In genomic region chr5:92500752-92501151, GRCh38 we compare ENCODE assay signal across 23 cellular contexts.
"Had no signal": no experiment of that assay in that cellular context is flagged by ENCODE, and none has a peak within 500 bp of the region (broad histone marks: within the 10 kb centered on the region; RNA-seq: fewer than 3 reads in every experiment).

No MANE protein-coding gene starts in this region.

- H3K27ac ChIP-seq: ascending aorta, PC-9, SJCRH30, SK-N-MC had no signal

- H3K9me3 Mint-ChIP-seq: activated CD4-positive, alpha-beta T cell treated with anti-CD3 and anti-CD28 coated beads, Interleukin-2, amount 10 ng/mL, durations not matched to agents 24 days and 14 days; activated naive CD8-positive, alpha-beta T cell treated with anti-CD3 and anti-CD28 coated beads for 36 hours had no signal

- H3K36me3 Mint-ChIP-seq: activated naive CD8-positive, alpha-beta T cell treated with anti-CD3 and anti-CD28 coated beads for 36 hours had no signal

- H2AFZ ChIP-seq: PC-9 had no signal

- H3K27me3 ChIP-seq: ascending aorta, SJCRH30 had no signal

- H3K4me2 ChIP-seq: PC-9 had no signal

- H3K4me3 Mint-ChIP-seq: activated CD4-positive, alpha-beta T cell treated with anti-CD3 and anti-CD28 coated beads, Interleukin-2, amount 10 ng/mL, durations not matched to agents 24 days and 14 days; activated CD8-positive, alpha-beta T cell treated with anti-CD3 and anti-CD28 coated beads for 36 hours; activated naive CD8-positive, alpha-beta T cell treated with anti-CD3 and anti-CD28 coated beads for 36 hours; activated T-cell treated with anti-CD3 and anti-CD28 coated beads, Interleukin-2, amount 50 U/mL, for 72 hours; activated T-helper 17 cell treated with anti-CD3 and anti-CD28 coated beads, Interleukin-2, amount 50 U/mL, for 72 hours had no signal

- H3K36me3 ChIP-seq: ascending aorta, SJCRH30 had no signal

- H3K27me3 Mint-ChIP-seq: activated CD4-positive, alpha-beta T cell treated with anti-CD3 and anti-CD28 coated beads, Interleukin-2, amount 10 ng/mL, durations not matched to agents 24 days and 14 days; activated CD8-positive, alpha-beta T cell treated with anti-CD3 and anti-CD28 coated beads for 36 hours; activated naive CD8-positive, alpha-beta T cell treated with anti-CD3 and anti-CD28 coated beads for 36 hours; activated T-helper 17 cell treated with anti-CD3 and anti-CD28 coated beads, Interleukin-2, amount 50 U/mL, for 72 hours had no signal

- H3K27ac Mint-ChIP-seq: activated CD4-positive, alpha-beta T cell treated with anti-CD3 and anti-CD28 coated beads, Interleukin-2, amount 10 ng/mL, durations not matched to agents 24 days and 14 days; activated CD8-positive, alpha-beta T cell treated with anti-CD3 and anti-CD28 coated beads for 36 hours; activated naive CD8-positive, alpha-beta T cell treated with anti-CD3 and anti-CD28 coated beads for 36 hours; activated T-cell treated with anti-CD3 and anti-CD28 coated beads, Interleukin-2, amount 50 U/mL, for 72 hours; activated T-helper 17 cell treated with anti-CD3 and anti-CD28 coated beads, Interleukin-2, amount 50 U/mL, for 72 hours had no signal

- DNase-seq: activated CD4-positive, alpha-beta T cell treated with anti-CD3 and anti-CD28 coated beads, Interleukin-2, amount 10 ng/mL, durations not matched to agents 24 days and 14 days; activated CD4-positive, alpha-beta T cell treated with anti-CD3 and anti-CD28 coated beads, Interleukin-2, amount 50 U/mL, for 4 hours; activated CD8-positive, alpha-beta T cell treated with anti-CD3 and anti-CD28 coated beads for 36 hours; activated effector memory CD4-positive, alpha-beta T cell treated with anti-CD3 and anti-CD28 coated beads, Interleukin-2, amount 50 U/mL, for 16 hours; activated naive CD4-positive, alpha-beta T cell; activated naive CD4-positive, alpha-beta T cell treated with anti-CD3 and anti-CD28 coated beads, Interleukin-2, amount 50 U/mL, for 16 hours; activated naive CD8-positive, alpha-beta T cell treated with anti-CD3 and anti-CD28 coated beads for 36 hours; activated T-cell treated with anti-CD3 and anti-CD28 coated beads, Interleukin-2, amount 50 U/mL, for 1 hour; activated T-cell treated with anti-CD3 and anti-CD28 coated beads, Interleukin-2, amount 50 U/mL, for 72 hours; amniotic stem cell; NCI-H1105; NCI-H1417 treated with DMSO at 0.1 percent for 48 hours; NCI-H187 treated with DMSO at 0.1 percent for 48 hours; NCI-H2081 treated with DMSO at 0.1 percent for 48 hours; NCI-H345; NCI-H524 treated with DMSO at 0.1 percent for 48 hours; NK-92 treated with Interleukin-12 subunit alpha and Interleukin-12 subunit beta, amount 100 ng/mL, for 24 hours; PC-9; SHP77; SJCRH30 had no signal

- H3K4me1 ChIP-seq: ascending aorta, SJCRH30 had no signal

- ATAC-seq: activated CD8-positive, alpha-beta T cell treated with anti-CD3 and anti-CD28 coated beads for 36 hours; activated T-cell treated with anti-CD3 and anti-CD28 coated beads, Interleukin-2, amount 50 U/mL, for 72 hours; activated T-helper 17 cell treated with anti-CD3 and anti-CD28 coated beads, Interleukin-2, amount 50 U/mL, for 72 hours had no signal

- H3K4me3 ChIP-seq: ascending aorta, PC-9, SJCRH30, SK-N-MC had no signal

- H3K9me3 ChIP-seq: ascending aorta, SJCRH30 had no signal

- H3K4me1 Mint-ChIP-seq: activated naive CD8-positive, alpha-beta T cell treated with anti-CD3 and anti-CD28 coated beads for 36 hours; activated T-helper 17 cell treated with anti-CD3 and anti-CD28 coated beads, Interleukin-2, amount 50 U/mL, for 72 hours had no signal
